ENCODE assay signal across 1 cellular context in genomic region chr1:149887456-149888159, GRCh38.
A peak's percentile ranks its signal among the peaks of the same experiment; 100 is the strongest.
TF ChIP-seq lines count a peak whose summit lies in the region.

No MANE protein-coding gene starts in this region.

TF ChIP-seq in HEK293, 187 proteins besides CTCF, POLR2A, EP300 and RAD21 (continued from another document):
- TF ChIP-seq ZFP69B (tag by site-specific recombination; IDR thresholded peaks at IDR 0.05) (0 out of 2 replicates have a peak, but pooled peaks have one; percentile 44), ZNF2 (tag by site-specific recombination; IDR thresholded peaks at IDR 0.05) (peak; percentile 29; the same call in 1 of the 2 replicates), ZNF837 (tag by site-specific recombination; IDR thresholded peaks at IDR 0.05) (no peak), SP3 (tag by site-specific recombination; IDR thresholded peaks at IDR 0.05) (no peak; the same call in 1 of the 2 replicates), ZEB2 (tag by site-specific recombination; IDR thresholded peaks at IDR 0.05) (peak; percentile 54), ZBTB17 (tag by site-specific recombination; IDR thresholded peaks at IDR 0.05) (peak; percentile 71), ZNF704 (tag by site-specific recombination; IDR thresholded peaks at IDR 0.05) (no peak), ZSCAN16 (tag by site-specific recombination; IDR thresholded peaks at IDR 0.05) (no peak), KLF1 (tag by site-specific recombination; IDR thresholded peaks at IDR 0.05) (peak; percentile 9; the same call in 1 of the 2 replicates), ZSCAN4 (tag by site-specific recombination; IDR thresholded peaks at IDR 0.05) (peak; percentile 20; the same call in 1 of the 2 replicates), SETDB1 (IDR thresholded peaks at IDR 0.05; ENCODE audit: insufficient read length, low read length) (no peak), KLF9 (tag by site-specific recombination; IDR thresholded peaks at IDR 0.05; ENCODE audit: low read depth) (peak; percentile 56), IKZF3 (tag by site-specific recombination; IDR thresholded peaks at IDR 0.05) (0 out of 2 replicates have a peak, but pooled peaks have one; percentile 25), ZBTB26 (tag by site-specific recombination; optimal IDR thresholded peaks at IDR 0.05) (peak; percentile 31), ZNF391 (tag by site-specific recombination; IDR thresholded peaks at IDR 0.05; ENCODE audit: borderline replicate concordance, low read depth) (peak; percentile 51; the same call in 1 of the 2 replicates)
TF ChIP-seq in HEK293: peak in this region for 30.
